ENCODE assay signal across 33 cellular contexts in the genomic region with DNA sequence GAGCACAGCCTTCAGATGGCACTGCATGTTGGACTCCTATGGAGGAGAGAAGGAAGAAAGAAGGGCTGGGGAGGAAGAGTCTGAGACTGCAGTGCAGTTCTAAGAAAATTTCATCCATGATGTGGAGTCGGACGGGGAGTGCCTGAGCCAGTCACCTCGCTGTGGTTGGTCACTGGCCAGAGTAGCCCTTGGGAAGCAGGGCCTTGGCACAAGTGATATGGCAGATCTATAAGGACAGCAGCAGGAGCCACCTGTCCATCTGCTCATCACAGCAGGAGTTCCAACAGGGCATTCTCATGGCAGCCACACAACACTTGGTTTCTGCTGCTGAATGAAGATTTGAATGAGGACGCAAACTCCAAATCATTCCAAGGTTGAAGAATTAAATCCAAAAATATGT.
"Had no signal": no experiment of that assay in that cellular context is flagged by ENCODE, and none has a peak within 500 bp of the region (broad histone marks: within the 10 kb centered on the region; RNA-seq: fewer than 3 reads in every experiment).

No MANE protein-coding gene starts in this region.

- H3K27ac Mint-ChIP-seq: activated B cell treated with CpG ODN at 0.5 μM for 24 hours; activated CD4-positive, alpha-beta T cell treated with anti-CD3 and anti-CD28 coated beads, Interleukin-2, amount 10 ng/mL, durations not matched to agents 24 days and 14 days; activated CD8-positive, alpha-beta memory T cell treated with anti-CD3 and anti-CD28 coated beads, Interleukin-2, amount 10 ng/mL, durations not matched to agents 7 days and 5 days; activated naive CD4-positive, alpha-beta T cell treated with anti-CD3 and anti-CD28 coated beads, Interleukin-2, amount 50 U/mL, for 24 hours; activated T-cell treated with anti-CD3 and anti-CD28 coated beads, Interleukin-2, amount 50 U/mL, for 24 hours; activated T-helper 1 cell treated with anti-CD3 and anti-CD28 coated beads, Interleukin-12 subunit alpha, Interleukin-12 subunit beta, Interleukin-2, Interleukin-4 antibody, amounts not matched to agents 30 ng/mL and 10 ng/mL and 1 ng/mL, durations not matched to agents 14 hours and 24 hours and 36 hours; brain; T-helper 1 cell treated with Interleukin-12 subunit alpha and Interleukin-12 subunit beta and Interleukin-4 antibody, amounts not matched to agents 30 μg/mL and 1 μg/mL, for 36 hours had no signal

- H3K27me3 ChIP-seq: ascending aorta, cardiac muscle cell, SJCRH30 had no signal

- H3K36me3 ChIP-seq: ascending aorta, cardiac muscle cell, SJCRH30 had no signal

- H3K4me3 Mint-ChIP-seq: activated B cell treated with CpG ODN at 0.5 μM for 24 hours; activated CD4-positive, alpha-beta T cell treated with anti-CD3 and anti-CD28 coated beads, Interleukin-2, amount 10 ng/mL, durations not matched to agents 24 days and 14 days; activated CD8-positive, alpha-beta memory T cell treated with anti-CD3 and anti-CD28 coated beads, Interleukin-2, amount 10 ng/mL, durations not matched to agents 7 days and 5 days; activated naive CD4-positive, alpha-beta T cell treated with anti-CD3 and anti-CD28 coated beads, Interleukin-2, amount 50 U/mL, for 24 hours; activated T-cell treated with anti-CD3 and anti-CD28 coated beads, Interleukin-2, amount 50 U/mL, for 24 hours; activated T-helper 1 cell treated with anti-CD3 and anti-CD28 coated beads, Interleukin-12 subunit alpha, Interleukin-12 subunit beta, Interleukin-2, Interleukin-4 antibody, amounts not matched to agents 30 ng/mL and 10 ng/mL and 1 ng/mL, durations not matched to agents 14 hours and 24 hours and 36 hours; brain; T-helper 1 cell treated with Interleukin-12 subunit alpha and Interleukin-12 subunit beta and Interleukin-4 antibody, amounts not matched to agents 30 μg/mL and 1 μg/mL, for 36 hours had no signal

- H3K4me3 ChIP-seq: ascending aorta, cardiac muscle cell, SJCRH30 had no signal

- H3K9me3 Mint-ChIP-seq: activated B cell treated with CpG ODN at 0.5 μM for 24 hours; activated CD4-positive, alpha-beta T cell treated with anti-CD3 and anti-CD28 coated beads, Interleukin-2, amount 10 ng/mL, durations not matched to agents 24 days and 14 days; activated naive CD4-positive, alpha-beta T cell treated with anti-CD3 and anti-CD28 coated beads, Interleukin-2, amount 50 U/mL, for 24 hours; activated T-cell treated with anti-CD3 and anti-CD28 coated beads, Interleukin-2, amount 50 U/mL, for 24 hours; activated T-helper 1 cell treated with anti-CD3 and anti-CD28 coated beads, Interleukin-12 subunit alpha, Interleukin-12 subunit beta, Interleukin-2, Interleukin-4 antibody, amounts not matched to agents 30 ng/mL and 10 ng/mL and 1 ng/mL, durations not matched to agents 14 hours and 24 hours and 36 hours; T-helper 1 cell treated with Interleukin-12 subunit alpha and Interleukin-12 subunit beta and Interleukin-4 antibody, amounts not matched to agents 30 μg/mL and 1 μg/mL, for 36 hours had no signal

- H3K27me3 Mint-ChIP-seq: activated CD4-positive, alpha-beta T cell treated with anti-CD3 and anti-CD28 coated beads, Interleukin-2, amount 10 ng/mL, durations not matched to agents 24 days and 14 days; activated CD8-positive, alpha-beta memory T cell treated with anti-CD3 and anti-CD28 coated beads, Interleukin-2, amount 10 ng/mL, durations not matched to agents 7 days and 5 days had no signal

- H3K36me3 Mint-ChIP-seq: activated CD8-positive, alpha-beta memory T cell treated with anti-CD3 and anti-CD28 coated beads, Interleukin-2, amount 10 ng/mL, durations not matched to agents 7 days and 5 days; activated naive CD4-positive, alpha-beta T cell treated with anti-CD3 and anti-CD28 coated beads, Interleukin-2, amount 50 U/mL, for 24 hours; brain had no signal

- ATAC-seq: activated CD8-positive, alpha-beta memory T cell treated with anti-CD3 and anti-CD28 coated beads, Interleukin-2, amount 10 ng/mL, durations not matched to agents 7 days and 5 days; Panc1; SK-N-SH treated with all-trans-retinoic acid at 6 μM for 48 hours had no signal

- H3K27ac ChIP-seq: cardiac muscle cell, RWPE1, SJCRH30 had no signal

- H3K4me1 Mint-ChIP-seq: activated B cell treated with CpG ODN at 0.5 μM for 24 hours; activated CD4-positive, alpha-beta T cell treated with anti-CD3 and anti-CD28 coated beads, Interleukin-2, amount 10 ng/mL, durations not matched to agents 24 days and 14 days; activated CD8-positive, alpha-beta memory T cell treated with anti-CD3 and anti-CD28 coated beads, Interleukin-2, amount 10 ng/mL, durations not matched to agents 7 days and 5 days; activated naive CD4-positive, alpha-beta T cell treated with anti-CD3 and anti-CD28 coated beads, Interleukin-2, amount 50 U/mL, for 24 hours; brain had no signal

- DNase-seq: activated B cell treated with CpG ODN at 0.5 μM for 24 hours; activated CD4-positive, alpha-beta T cell treated with anti-CD3 and anti-CD28 coated beads for 1 hour; activated CD4-positive, alpha-beta T cell treated with anti-CD3 and anti-CD28 coated beads, Interleukin-2, amount 10 ng/mL, durations not matched to agents 24 days and 14 days; activated CD4-positive, alpha-beta T cell treated with anti-CD3 and anti-CD28 coated beads, Interleukin-2, amount 50 U/mL, for 48 hours; activated CD8-positive, alpha-beta memory T cell treated with anti-CD3 and anti-CD28 coated beads, Interleukin-2, amount 10 ng/mL, durations not matched to agents 7 days and 5 days; activated effector memory CD4-positive, alpha-beta T cell treated with Interleukin-2 at 50 U/mL for 16 hours; activated naive CD4-positive, alpha-beta T cell; activated T-cell treated with anti-CD3 and anti-CD28 coated beads, Interleukin-2, amount 50 U/mL, for 24 hours; amniotic stem cell; Kasumi-1; KBM-7; NCI-H1105 treated with DMSO at 0.1 percent for 48 hours; NCI-H1436 treated with DMSO at 0.1 percent for 48 hours; NCI-H187; NCI-H345; NCI-H510A; NCI-H526 treated with DMSO at 0.1 percent for 48 hours; NCI-H82; NK-92 treated with Interleukin-12 subunit alpha and Interleukin-12 subunit beta, amount 100 ng/mL, for 24 hours; OCI-M1; Right ventricle myocardium superior; SJCRH30; SW 1271; T-helper 9 cell had no signal
